Comparison of ENCODE assay signal across 1 cellular context in the genomic region with DNA sequence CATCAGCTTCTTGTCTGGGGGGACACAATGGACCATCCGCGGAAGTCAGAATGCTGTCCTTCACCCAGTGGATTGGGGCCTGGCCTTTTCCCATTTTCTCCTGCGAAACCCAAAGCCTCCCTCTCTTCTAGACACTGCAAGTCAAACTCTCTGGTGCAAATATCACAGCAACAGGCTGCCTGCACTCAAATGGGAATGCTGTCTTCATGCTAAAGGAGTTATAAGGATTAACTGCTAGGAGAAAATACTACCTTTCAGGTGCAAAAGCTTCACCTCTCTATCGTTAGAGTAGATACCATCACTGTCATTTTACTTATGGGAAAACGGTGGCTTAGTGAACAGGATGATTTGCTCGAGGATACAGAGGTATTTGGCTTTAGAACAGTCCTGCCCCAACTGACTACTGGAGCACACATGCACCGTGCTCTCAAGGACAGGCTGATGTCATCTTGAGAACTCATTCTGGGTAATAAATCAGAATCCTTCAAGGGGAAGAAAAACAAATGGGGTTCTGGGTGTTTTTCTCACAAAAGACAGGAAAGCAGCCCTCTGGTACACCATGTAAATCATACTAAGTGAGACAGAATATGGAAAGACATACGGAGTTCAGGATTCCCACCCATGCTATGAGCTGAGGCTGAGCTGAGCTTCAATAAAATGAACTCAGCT.
TF ChIP-seq lines count a peak whose summit lies in the region.

No MANE protein-coding gene starts in this region.

TF ChIP-seq in K562, 482 proteins besides CTCF, POLR2A, EP300 and RAD21 (continued from another document):
- TF ChIP-seq CBX5 (IDR thresholded peaks at IDR 0.05; ENCODE audit: borderline replicate concordance, low read depth) (no peak), STAG1 (CRISPR knock-in tag; IDR thresholded peaks at IDR 0.05; ENCODE audit: borderline replicate concordance) (no peak), PTRF (tag; IDR thresholded peaks at IDR 0.05) (no peak), ATF7 (IDR thresholded peaks at IDR 0.05) (peak; percentile 45; the same call in 1 of the 2 replicates)
TF ChIP-seq in K562: peak in this region for 6.
